In genomic region chr7:27163776-27164380, GRCh38 we compare ENCODE assay signal across 11 cellular contexts. TPM values are rescaled to one million over a fixed set of nuclear protein-coding genes. Genes with fewer than 3 reads are reported as not detected.
A peak's percentile ranks its signal among the peaks of the same experiment; 100 is the strongest.
DNase-seq lines count a peak whose midpoint lies in the region; ATAC-seq and TF ChIP-seq lines count a peak whose summit lies in the region.
"Had no signal": no experiment of that assay in that cellular context is flagged by ENCODE, and none has a peak within 500 bp of the region (broad histone marks: within the 10 kb centered on the region; RNA-seq: fewer than 3 reads in every experiment).

No MANE protein-coding gene starts in this region.

- H3K27ac Mint-ChIP-seq in immature natural killer cell: peak overlapping the region in 3 of 6 donors; percentile 27 to 42 (median 35)

- TF ChIP-seq CTCF in Panc1 (IDR thresholded peaks at IDR 0.05): no peak

- peak overlapping the region; percentile 37 to 41 for H3K4me3 ChIP-seq in Panc1 (ENCODE audit: low read depth in 2 of 2, low read length in 2 of 2)
- H3K4me3 ChIP-seq in skeletal muscle satellite cell (ENCODE audit: low read length): peak overlapping the region; percentile 88

- no peaks in the 10 kb centered on the region for H3K27me3 ChIP-seq in Panc1 (ENCODE audit: control insufficient read depth, insufficient read depth, low read length)
- no peaks in the 10 kb centered on the region for H3K27me3 ChIP-seq in skeletal muscle satellite cell (ENCODE audit: control insufficient read depth, insufficient read depth, low read length)

- in situ Hi-C loops in Caki2 (cut with HindIII; ENCODE audit: low pct_unique_long_range_greater_than_20kb, low sequenced_read_pairs) (loop anchor here (5.0 kb wide), 1 partner anchor 37 kb away; no protein-coding TSS in a partner anchor), Panc1 (cut with HindIII; ENCODE audit: low pct_unique_long_range_greater_than_20kb, low sequenced_read_pairs) (no loop called here)

- DNase-seq in Caki2 (ENCODE audit: low read depth): peak; percentile 46
- DNase-seq in Panc1 (ENCODE audit: low read depth, low spot score): no peak
- no peak for DNase-seq in immature natural killer cell
- DNase-seq in NCI-H345 (lab: John Stamatoyannopoulos, UW): no peak
- no peak for DNase-seq in COLO829 (ENCODE audit: low spot score)
- DNase-seq in NCI-H146 treated with DMSO at 0.1 percent for 48 hours (lab: John Stamatoyannopoulos, UW; ENCODE audit: unreplicated experiment): no peak
- DNase-seq: effector CD4-positive, alpha-beta T cell; NCI-H1048; SHP77 treated with DMSO at 0.1 percent for 48 hours had no signal

- peak overlapping the region; percentile 98 for H3K4me2 ChIP-seq in skeletal muscle satellite cell (ENCODE audit: low read length)

- H3K36me3 ChIP-seq in Panc1 (ENCODE audit: control insufficient read depth, insufficient read depth, low read length) (no peaks in the 10 kb centered on the region; the same call in 1 of the 2 replicates), skeletal muscle satellite cell (ENCODE audit: insufficient read depth, low read length) (peaks cover 9% of the 10 kb centered on the region)

- peak overlapping the region; percentile 97 for H3K9ac ChIP-seq in skeletal muscle satellite cell (ENCODE audit: low read depth, low read length)

- POLR2A ChIA-PET in Panc1 (lab: Charles Lee): no interaction called here

- ATAC-seq in Panc1 (no peak), HG02884 (IDR thresholded peaks at IDR 0.05; ENCODE audit: unreplicated experiment) (no peak)

- H3K27ac ChIP-seq in Panc1 (ENCODE audit: low read length): no peak overlapping the region

- H3K9me3 Mint-ChIP-seq in immature natural killer cell: peaks cover 0 to 2% (median 0%) of the 10 kb centered on the region in 6 donors

- H3K4me3 Mint-ChIP-seq in immature natural killer cell: peak overlapping the region; percentile 52 to 95 (median 80)

- peaks cover 36 to 63% of the 10 kb centered on the region in 2 donors for H3K4me1 Mint-ChIP-seq in immature natural killer cell

- H3K4me1 ChIP-seq in Panc1 (ENCODE audit: control insufficient read depth, insufficient read depth, low read length) (no peaks in the 10 kb centered on the region), skeletal muscle satellite cell (ENCODE audit: control insufficient read depth, insufficient read depth, low read length) (peaks cover 45% of the 10 kb centered on the region)

- no peaks in the 10 kb centered on the region for H3K9me3 ChIP-seq in Panc1 (ENCODE audit: control insufficient read depth, insufficient read depth, low read depth, low read length)
- no peaks in the 10 kb centered on the region for H3K9me3 ChIP-seq in skeletal muscle satellite cell (replicated peaks; ENCODE audit: low read length)

- CTCF ChIA-PET in Panc1 (lab: Charles Lee): no interaction called here

- intact Hi-C loops in Panc1 (cut with micrococcal nuclease; ENCODE audit: unreplicated experiment): loop anchor here (5.0 kb wide), 1 partner anchor 787 kb away; no protein-coding TSS in a partner anchor

- no TSS peak for BruUV-seq in Panc1 (replicated peaks; lab: Mats Ljungman, UMichigan)

- peaks cover 0 to 4% (median 0%) of the 10 kb centered on the region in 3 donors for H3K36me3 Mint-ChIP-seq in immature natural killer cell

- H3K27me3 Mint-ChIP-seq in immature natural killer cell (ENCODE audit: low read depth in 3 of 3): peaks cover 49 to 76% (median 64%) of the 10 kb centered on the region in 3 donors

RNA-seq across cellular contexts. Expression of gene HOXA9, which starts 1.5 kb away (rescaled TPM):
- total RNA-seq in Caki2 (2014; rRNA removed; shearing (Covaris generic); ENCODE audit: low replicate concordance): 46.9 and 62.2 TPM in 2 replicates
- total RNA-seq in Panc1 (2021; ENCODE audit: unreplicated experiment): not detected
- 0.23 TPM for polyA plus RNA-seq in Panc1 (2012; ENCODE audit: insufficient read length)
- 1 to 10 TPM; 1.6 to 3.1 (median 1.8) TPM for polyA plus RNA-seq in immature natural killer cell
- total RNA-seq in skeletal muscle satellite cell (2012; rRNA removed): 14.6 and 20.3 TPM in 2 replicates

RNA-seq across cellular contexts. Expression of gene HOXA7, which starts 7.4 kb away (rescaled TPM):
- total RNA-seq in Caki2 (2014; rRNA removed; shearing (Covaris generic); ENCODE audit: low replicate concordance): 5.1 TPM in 1 of 2 replicates, not detected in the other
- total RNA-seq in Panc1 (2021; ENCODE audit: unreplicated experiment): not detected
- polyA plus RNA-seq in Panc1 (2012; ENCODE audit: insufficient read length): not detected
- polyA plus RNA-seq in immature natural killer cell: 1 to 10 TPM in 2 of 3 donors, not detected in 1; 1.0 to 4.2 TPM
- 2.0 and 2.8 TPM in 2 replicates for total RNA-seq in skeletal muscle satellite cell (2012; rRNA removed)

RNA-seq across cellular contexts. Expression of gene HOXA10, which starts 10.2 kb away (rescaled TPM):
- total RNA-seq in Caki2 (2014; rRNA removed; shearing (Covaris generic); ENCODE audit: low replicate concordance): 22.1 and 31.5 TPM in 2 replicates
- 0.41 TPM for total RNA-seq in Panc1 (2021; ENCODE audit: unreplicated experiment)
- polyA plus RNA-seq in Panc1 (2012; ENCODE audit: insufficient read length): 0.85 TPM
- polyA plus RNA-seq in immature natural killer cell: 10 to 100 TPM in 1 of 3 donors, 1 to 10 TPM in 2; 4.2 to 17.3 (median 6.2) TPM
- total RNA-seq in skeletal muscle satellite cell (2012; rRNA removed): 8.5 and 9.4 TPM in 2 replicates

RNA-seq across cellular contexts. Expression of gene HOXA3, which starts 11.5 kb away (rescaled TPM):
- 3.3 and 32.9 TPM in 2 replicates for total RNA-seq in Caki2 (2014; rRNA removed; shearing (Covaris generic); ENCODE audit: low replicate concordance)
- total RNA-seq in Panc1 (2021; ENCODE audit: unreplicated experiment): 30.2 TPM
- 16.4 TPM for polyA plus RNA-seq in Panc1 (2012; ENCODE audit: insufficient read length)
- under 1 TPM in 1 of 3 donors, not detected in 2; 0.13 TPM for polyA plus RNA-seq in immature natural killer cell
- 2.0 and 3.3 TPM in 2 replicates for total RNA-seq in skeletal muscle satellite cell (2012; rRNA removed)

RNA-seq across cellular contexts. Expression of gene HOXA6, which starts 16.3 kb away (rescaled TPM):
- total RNA-seq in Caki2 (2014; rRNA removed; shearing (Covaris generic); ENCODE audit: low replicate concordance): 0.96 and 1.2 TPM in 2 replicates
- 3.3 TPM for total RNA-seq in Panc1 (2021; ENCODE audit: unreplicated experiment)
- 4.8 TPM for polyA plus RNA-seq in Panc1 (2012; ENCODE audit: insufficient read length)
- 1 to 10 TPM in 1 of 3 donors, under 1 TPM in 1, not detected in 1; 0.52 to 3.8 TPM for polyA plus RNA-seq in immature natural killer cell
- 5.6 and 8.7 TPM in 2 replicates for total RNA-seq in skeletal muscle satellite cell (2012; rRNA removed)

Comparison
In these comparisons a context has a peak if more than half of its experiments do, and no peak if none do; other contexts are left out.
1. RNA of gene HOXA9, which starts 1.5 kb away (total RNA-seq): 46.9 to 62.2 TPM in Caki2; not detected in Panc1 (single experiment); every median in the first group is over 10 times any median in the second.
2. RNA of gene HOXA10, which starts 10.2 kb away (total RNA-seq): 22.1 to 31.5 TPM in Caki2; 0.41 TPM in Panc1 (single experiment); every median in the first group is over 10 times any median in the second.